ENCODE assay signal across 10 cellular contexts in genomic region chr7:142938611-142939010, GRCh38. TPM values are rescaled to one million over a fixed set of nuclear protein-coding genes. Genes with fewer than 3 reads are reported as not detected.
"Had no signal": no experiment of that assay in that cellular context is flagged by ENCODE, and none has a peak within 500 bp of the region (broad histone marks: within the 10 kb centered on the region; RNA-seq: fewer than 3 reads in every experiment).

No MANE protein-coding gene starts in this region.

- H3K9ac ChIP-seq: GM23248 had no signal

- H2AFZ ChIP-seq: GM23248 had no signal

- DNase-seq: GM23248, GOT3, H9, HCEC 1CT, KG1 had no signal

- H3K27ac ChIP-seq: GM23248 had no signal

- FAIRE-seq: HepG2, HTR-8/SVneo had no signal

- H3K4me3 ChIP-seq: GM23248 had no signal

RNA-seq across cellular contexts. Expression of gene LLCFC1, which starts 0.7 kb away (rescaled TPM):
- total RNA-seq: GM23248, H4, H9, HepG2, HT-29 had no signal
- polyA plus RNA-seq: GM23248, HepG2, IgD-negative memory B cell had no signal

RNA-seq across cellular contexts. Expression of gene TRPV5, which starts 5.1 kb away (rescaled TPM):
- total RNA-seq: GM23248, H4, H9, HepG2, HT-29 had no signal
- polyA plus RNA-seq: GM23248, HepG2, IgD-negative memory B cell had no signal

RNA-seq across cellular contexts. Expression of gene KEL, which starts 23.6 kb away (rescaled TPM):
- total RNA-seq: GM23248, HepG2 had no signal
- polyA plus RNA-seq: GM23248, IgD-negative memory B cell had no signal

RNA-seq across cellular contexts. Expression of gene TRPV6, which starts 53.1 kb away (rescaled TPM):
- total RNA-seq: GM23248, H4, HepG2 had no signal
- polyA plus RNA-seq: GM23248, HepG2, IgD-negative memory B cell had no signal
